In the genomic region with DNA sequence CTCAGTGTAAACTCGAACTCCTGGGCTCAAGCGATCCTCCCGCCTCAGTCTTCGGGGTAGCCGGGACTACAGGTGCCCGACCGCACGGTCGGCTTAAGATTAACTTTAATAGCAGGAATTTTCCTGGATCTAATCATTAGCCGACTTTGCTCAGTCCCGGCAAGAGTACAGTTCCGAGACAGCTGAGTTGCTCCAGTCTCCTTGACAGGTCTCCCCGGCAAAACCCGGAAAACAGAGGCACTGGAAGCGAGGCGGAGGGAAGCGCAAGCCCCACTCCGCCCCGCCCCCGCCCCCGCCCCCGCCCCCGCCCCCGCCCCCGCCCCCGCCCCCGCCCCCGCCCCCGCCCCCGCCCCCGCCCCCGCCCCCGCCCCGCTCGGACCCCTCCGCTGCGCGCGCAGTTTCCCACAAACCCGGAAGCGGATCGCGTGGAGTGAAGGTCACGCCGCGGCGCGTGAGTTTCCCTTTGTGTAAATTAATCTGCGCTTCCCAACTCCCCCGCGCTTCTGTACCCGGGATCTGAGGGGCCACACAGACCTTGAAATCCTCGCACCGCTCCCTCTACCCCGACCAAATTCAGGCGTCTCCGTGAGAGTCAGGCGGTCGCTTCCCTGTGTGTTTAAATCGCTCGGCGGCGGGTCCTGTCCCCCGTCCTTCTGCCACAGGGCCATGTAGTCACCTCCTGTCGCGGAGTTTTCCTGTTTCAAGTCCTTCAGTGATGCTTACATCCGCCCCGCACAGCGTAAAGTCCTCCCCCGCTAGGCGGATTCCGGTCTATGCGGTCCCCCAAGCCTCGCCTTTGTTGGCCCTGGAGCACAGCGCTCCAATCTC, we compare ENCODE assay signal across 1 cellular context.
TF ChIP-seq lines count a peak whose summit lies in the region.

Gene ZNF480, plus strand, starts transcription at position 397 of the 828 bp plus-strand sequence. CDS start 3,244 bp downstream, outside the sequence.

TF ChIP-seq in GM23338, 12 proteins besides CTCF, POLR2A, EP300 and RAD21 (continued from another document):
- TF ChIP-seq ZNF462 (CRISPR knock-in tag; IDR thresholded peaks at IDR 0.05): no peak
- TF ChIP-seq EZH2 (IDR thresholded peaks at IDR 0.05; ENCODE audit: low read depth, unreplicated experiment): no peak
- no peak for TF ChIP-seq JUNB (IDR thresholded peaks at IDR 0.05; ENCODE audit: unreplicated experiment)
